ENCODE assay signal across 1 cellular context in the genomic region with DNA sequence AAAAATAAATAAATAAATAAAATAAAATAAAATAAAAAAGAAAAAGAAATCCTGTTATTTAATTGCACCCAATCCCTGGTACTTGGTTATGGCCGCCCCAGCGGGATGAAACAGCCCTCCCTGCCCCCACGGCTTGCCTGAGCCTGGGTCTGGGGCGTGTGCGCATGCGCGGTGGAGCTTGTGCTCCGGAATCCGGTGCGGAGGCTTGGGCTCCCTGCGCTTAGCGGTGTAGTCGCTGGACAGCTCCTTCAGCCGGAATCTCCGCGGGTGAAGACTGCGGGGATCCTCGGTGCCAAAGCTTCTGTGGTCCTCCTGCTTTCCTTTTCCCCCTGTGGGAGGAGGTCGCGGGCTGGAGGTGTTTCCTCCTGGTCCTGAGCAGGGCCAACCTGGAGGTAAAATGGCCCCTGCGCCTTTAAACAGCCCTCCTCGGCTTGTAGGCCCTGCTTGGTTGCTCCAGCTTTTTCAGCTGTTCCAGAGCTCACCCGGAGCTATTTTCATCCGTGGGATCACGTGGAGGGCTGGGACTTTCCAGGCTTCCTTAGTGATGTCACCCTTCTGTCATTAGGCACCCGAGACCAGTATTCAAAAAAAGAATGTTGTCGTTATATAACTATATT.
A peak's percentile ranks its signal among the peaks of the same experiment; 100 is the strongest.
TF ChIP-seq lines count a peak whose summit lies in the region.

Gene PLA2G4C (minus strand): TSS at position 468 of the 617 bp plus-strand sequence. CDS start 4,288 bp downstream, outside the sequence.

TF ChIP-seq in GM12878, 131 proteins besides CTCF, POLR2A, EP300 and RAD21 (continued from another document and continues in another):
- TF ChIP-seq, protein P1, sequence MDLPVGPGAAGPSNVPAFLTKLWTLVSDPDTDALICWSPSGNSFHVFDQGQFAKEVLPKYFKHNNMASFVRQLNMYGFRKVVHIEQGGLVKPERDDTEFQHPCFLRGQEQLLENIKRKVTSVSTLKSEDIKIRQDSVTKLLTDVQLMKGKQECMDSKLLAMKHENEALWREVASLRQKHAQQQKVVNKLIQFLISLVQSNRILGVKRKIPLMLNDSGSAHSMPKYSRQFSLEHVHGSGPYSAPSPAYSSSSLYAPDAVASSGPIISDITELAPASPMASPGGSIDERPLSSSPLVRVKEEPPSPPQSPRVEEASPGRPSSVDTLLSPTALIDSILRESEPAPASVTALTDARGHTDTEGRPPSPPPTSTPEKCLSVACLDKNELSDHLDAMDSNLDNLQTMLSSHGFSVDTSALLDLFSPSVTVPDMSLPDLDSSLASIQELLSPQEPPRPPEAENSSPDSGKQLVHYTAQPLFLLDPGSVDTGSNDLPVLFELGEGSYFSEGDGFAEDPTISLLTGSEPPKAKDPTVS (IDR thresholded peaks at IDR 0.05; ENCODE audit: low read depth, low read length): no peak
- TF ChIP-seq WRNIP1 (IDR thresholded peaks at IDR 0.05; ENCODE audit: borderline replicate concordance, low read depth, low read length) (no peak), NRF1 (conservative IDR thresholded peaks at IDR 0.05; ENCODE audit: low read depth, low read length) (peak; percentile 55), ESRRA (IDR thresholded peaks at IDR 0.05; ENCODE audit: low read length) (no peak), TCF7 (IDR thresholded peaks at IDR 0.05; ENCODE audit: borderline replicate concordance) (no peak), ATF7 (IDR thresholded peaks at IDR 0.05; ENCODE audit: low read depth) (peak; percentile 79), JUND (IDR thresholded peaks at IDR 0.05; ENCODE audit: low read depth, low read length) (no peak), ZBTB40 (IDR thresholded peaks at IDR 0.05; ENCODE audit: borderline replicate concordance) (no peak), BMI1 (IDR thresholded peaks at IDR 0.05; ENCODE audit: borderline replicate concordance) (no peak), IRF4 (IDR thresholded peaks at IDR 0.05; ENCODE audit: low read depth, low read length) (no peak), RFX5 (IDR thresholded peaks at IDR 0.05; ENCODE audit: low read depth, low read length) (no peak), NKRF (conservative IDR thresholded peaks at IDR 0.05) (no peak; the same call in 1 of the 2 replicates), YY1 (IDR thresholded peaks at IDR 0.05; ENCODE audit: low read depth, low read length) (peak; percentile 78), MYB (IDR thresholded peaks at IDR 0.05; ENCODE audit: borderline replicate concordance, low read depth, low read length) (no peak), SMC3 (IDR thresholded peaks at IDR 0.05; ENCODE audit: borderline replicate concordance, low read length) (no peak), ZNF274 (IDR thresholded peaks at IDR 0.05; ENCODE audit: insufficient read depth, insufficient read length) (no peak), NFXL1 (IDR thresholded peaks at IDR 0.05; ENCODE audit: borderline replicate concordance) (no peak), SMARCA5 (IDR thresholded peaks at IDR 0.05) (0 out of 2 replicates have a peak, but pooled peaks have one; percentile 22), BACH1 (IDR thresholded peaks at IDR 0.05; ENCODE audit: borderline replicate concordance) (no peak), EGR1 (IDR thresholded peaks at IDR 0.05; ENCODE audit: borderline replicate concordance in 1 of 2, low read depth in 2 of 2, low read length in 2 of 2) (no peak), CHD4 (IDR thresholded peaks at IDR 0.05) (no peak), HDGF (IDR thresholded peaks at IDR 0.05) (no peak), MAX (IDR thresholded peaks at IDR 0.05; ENCODE audit: low read depth, low read length) (peak; percentile 35; the same call in 1 of the 2 replicates), SREBF2 (IDR thresholded peaks at IDR 0.05; ENCODE audit: low read length) (no peak), ZNF384 (IDR thresholded peaks at IDR 0.05; ENCODE audit: borderline replicate concordance, low read depth, low read length) (no peak), BHLHE40 (IDR thresholded peaks at IDR 0.05; ENCODE audit: borderline replicate concordance in 1 of 2, low read depth in 2 of 2, low read length in 1 of 2) (peak in 1 of 2 experiments; percentile 46; a peak in 1 of 4 replicates), ATF2 (IDR thresholded peaks at IDR 0.05; ENCODE audit: low read length) (no peak), EED (IDR thresholded peaks at IDR 0.05; ENCODE audit: low read depth) (peak; percentile 66; the same call in 1 of the 2 replicates), NFIC (IDR thresholded peaks at IDR 0.05; ENCODE audit: low read depth, low read length) (peak; percentile 23; the same call in 1 of the 2 replicates), E2F8 (IDR thresholded peaks at IDR 0.05; ENCODE audit: low read depth, partially characterized antibody) (no peak), PAX5 (IDR thresholded peaks at IDR 0.05; ENCODE audit: borderline replicate concordance, low read depth, low read length) (no peak)
- TF ChIP-seq, protein P2, sequence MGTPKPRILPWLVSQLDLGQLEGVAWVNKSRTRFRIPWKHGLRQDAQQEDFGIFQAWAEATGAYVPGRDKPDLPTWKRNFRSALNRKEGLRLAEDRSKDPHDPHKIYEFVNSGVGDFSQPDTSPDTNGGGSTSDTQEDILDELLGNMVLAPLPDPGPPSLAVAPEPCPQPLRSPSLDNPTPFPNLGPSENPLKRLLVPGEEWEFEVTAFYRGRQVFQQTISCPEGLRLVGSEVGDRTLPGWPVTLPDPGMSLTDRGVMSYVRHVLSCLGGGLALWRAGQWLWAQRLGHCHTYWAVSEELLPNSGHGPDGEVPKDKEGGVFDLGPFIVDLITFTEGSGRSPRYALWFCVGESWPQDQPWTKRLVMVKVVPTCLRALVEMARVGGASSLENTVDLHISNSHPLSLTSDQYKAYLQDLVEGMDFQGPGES (IDR thresholded peaks at IDR 0.05): no peak
- TF ChIP-seq, protein P3, sequence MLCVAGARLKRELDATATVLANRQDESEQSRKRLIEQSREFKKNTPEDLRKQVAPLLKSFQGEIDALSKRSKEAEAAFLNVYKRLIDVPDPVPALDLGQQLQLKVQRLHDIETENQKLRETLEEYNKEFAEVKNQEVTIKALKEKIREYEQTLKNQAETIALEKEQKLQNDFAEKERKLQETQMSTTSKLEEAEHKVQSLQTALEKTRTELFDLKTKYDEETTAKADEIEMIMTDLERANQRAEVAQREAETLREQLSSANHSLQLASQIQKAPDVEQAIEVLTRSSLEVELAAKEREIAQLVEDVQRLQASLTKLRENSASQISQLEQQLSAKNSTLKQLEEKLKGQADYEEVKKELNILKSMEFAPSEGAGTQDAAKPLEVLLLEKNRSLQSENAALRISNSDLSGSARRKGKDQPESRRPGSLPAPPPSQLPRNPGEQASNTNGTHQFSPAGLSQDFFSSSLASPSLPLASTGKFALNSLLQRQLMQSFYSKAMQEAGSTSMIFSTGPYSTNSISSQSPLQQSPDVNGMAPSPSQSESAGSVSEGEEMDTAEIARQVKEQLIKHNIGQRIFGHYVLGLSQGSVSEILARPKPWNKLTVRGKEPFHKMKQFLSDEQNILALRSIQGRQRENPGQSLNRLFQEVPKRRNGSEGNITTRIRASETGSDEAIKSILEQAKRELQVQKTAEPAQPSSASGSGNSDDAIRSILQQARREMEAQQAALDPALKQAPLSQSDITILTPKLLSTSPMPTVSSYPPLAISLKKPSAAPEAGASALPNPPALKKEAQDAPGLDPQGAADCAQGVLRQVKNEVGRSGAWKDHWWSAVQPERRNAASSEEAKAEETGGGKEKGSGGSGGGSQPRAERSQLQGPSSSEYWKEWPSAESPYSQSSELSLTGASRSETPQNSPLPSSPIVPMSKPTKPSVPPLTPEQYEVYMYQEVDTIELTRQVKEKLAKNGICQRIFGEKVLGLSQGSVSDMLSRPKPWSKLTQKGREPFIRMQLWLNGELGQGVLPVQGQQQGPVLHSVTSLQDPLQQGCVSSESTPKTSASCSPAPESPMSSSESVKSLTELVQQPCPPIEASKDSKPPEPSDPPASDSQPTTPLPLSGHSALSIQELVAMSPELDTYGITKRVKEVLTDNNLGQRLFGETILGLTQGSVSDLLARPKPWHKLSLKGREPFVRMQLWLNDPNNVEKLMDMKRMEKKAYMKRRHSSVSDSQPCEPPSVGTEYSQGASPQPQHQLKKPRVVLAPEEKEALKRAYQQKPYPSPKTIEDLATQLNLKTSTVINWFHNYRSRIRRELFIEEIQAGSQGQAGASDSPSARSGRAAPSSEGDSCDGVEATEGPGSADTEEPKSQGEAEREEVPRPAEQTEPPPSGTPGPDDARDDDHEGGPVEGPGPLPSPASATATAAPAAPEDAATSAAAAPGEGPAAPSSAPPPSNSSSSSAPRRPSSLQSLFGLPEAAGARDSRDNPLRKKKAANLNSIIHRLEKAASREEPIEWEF (IDR thresholded peaks at IDR 0.05; ENCODE audit: insufficient replicate concordance, low read depth, low read length): no peak
- TF ChIP-seq, protein P4, sequence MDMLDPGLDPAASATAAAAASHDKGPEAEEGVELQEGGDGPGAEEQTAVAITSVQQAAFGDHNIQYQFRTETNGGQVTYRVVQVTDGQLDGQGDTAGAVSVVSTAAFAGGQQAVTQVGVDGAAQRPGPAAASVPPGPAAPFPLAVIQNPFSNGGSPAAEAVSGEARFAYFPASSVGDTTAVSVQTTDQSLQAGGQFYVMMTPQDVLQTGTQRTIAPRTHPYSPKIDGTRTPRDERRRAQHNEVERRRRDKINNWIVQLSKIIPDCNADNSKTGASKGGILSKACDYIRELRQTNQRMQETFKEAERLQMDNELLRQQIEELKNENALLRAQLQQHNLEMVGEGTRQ (IDR thresholded peaks at IDR 0.05; ENCODE audit: borderline replicate concordance, low read depth, low read length): peak; percentile 56
